Comparison of ENCODE assay signal across 21 cellular contexts in the genomic region with DNA sequence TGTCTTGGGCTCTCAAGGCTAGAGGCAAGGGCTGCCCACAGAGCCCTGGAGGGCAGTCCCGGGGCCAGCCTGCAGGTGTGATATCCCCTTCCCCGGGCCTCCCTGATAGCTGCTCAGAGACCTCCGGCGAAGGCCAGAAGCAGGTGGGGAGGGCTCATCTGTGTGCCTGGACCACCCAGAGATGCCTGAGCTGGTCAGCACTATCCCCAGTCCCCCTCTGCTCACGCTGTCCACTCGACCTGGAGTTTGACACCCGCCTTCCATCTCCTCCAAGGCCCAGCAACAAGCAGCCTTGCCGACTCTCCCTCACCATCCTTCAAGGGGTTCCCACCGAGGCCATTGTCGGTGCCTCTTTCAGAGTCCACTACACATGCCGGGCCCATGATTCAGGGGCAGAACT.
"Had no signal": no experiment of that assay in that cellular context is flagged by ENCODE, and none has a peak within 500 bp of the region (broad histone marks: within the 10 kb centered on the region; RNA-seq: fewer than 3 reads in every experiment).

No MANE protein-coding gene starts in this region.

- ATAC-seq: right lobe of liver had no signal

- H3K9me3 Mint-ChIP-seq: naive B cell, nephron had no signal

- H3K27me3 Mint-ChIP-seq: naive B cell had no signal

- H3K4me1 ChIP-seq: right lobe of liver, stomach, transverse colon had no signal

- H3K9me3 ChIP-seq: neutrophil, right lobe of liver, stomach, thoracic aorta, transverse colon had no signal

- H3K4me1 Mint-ChIP-seq: nephron had no signal

- H3K27me3 ChIP-seq: dorsolateral prefrontal cortex, neutrophil, right lobe of liver, stomach, transverse colon had no signal

- H3K36me3 ChIP-seq: transverse colon had no signal

- H3K4me3 ChIP-seq: dorsolateral prefrontal cortex, lung, right lobe of liver, stomach, thoracic aorta, transverse colon had no signal

- H3K27ac Mint-ChIP-seq: nephron had no signal

- DNase-seq: central memory CD4-positive, alpha-beta T cell; cortex of kidney; dorsolateral prefrontal cortex; effector CD8-positive, alpha-beta T cell; foreskin melanocyte; head of caudate nucleus; hippocampal formation; kidney glomerular epithelial cell; mesenchymal stem cell; naive B cell; stimulated activated CD4-positive, alpha-beta T cell treated with anti-CD3 and anti-CD28 coated beads, Interleukin-2, amount 100 ng/mL, for 24 hours; stimulated activated CD4-positive, alpha-beta T cell treated with anti-CD3 and anti-CD28 coated beads, Interleukin-4, amount 100 ng/mL, for 4 hours; stimulated activated naive CD4-positive, alpha-beta T cell; stomach; substantia nigra; transverse colon had no signal

- H3K4me3 Mint-ChIP-seq: naive B cell, nephron had no signal

- H3K27ac ChIP-seq: dorsolateral prefrontal cortex, neutrophil, right lobe of liver, stomach, thoracic aorta, transverse colon had no signal
